23 cellular contexts compared by ENCODE assay signal in the genomic region with DNA sequence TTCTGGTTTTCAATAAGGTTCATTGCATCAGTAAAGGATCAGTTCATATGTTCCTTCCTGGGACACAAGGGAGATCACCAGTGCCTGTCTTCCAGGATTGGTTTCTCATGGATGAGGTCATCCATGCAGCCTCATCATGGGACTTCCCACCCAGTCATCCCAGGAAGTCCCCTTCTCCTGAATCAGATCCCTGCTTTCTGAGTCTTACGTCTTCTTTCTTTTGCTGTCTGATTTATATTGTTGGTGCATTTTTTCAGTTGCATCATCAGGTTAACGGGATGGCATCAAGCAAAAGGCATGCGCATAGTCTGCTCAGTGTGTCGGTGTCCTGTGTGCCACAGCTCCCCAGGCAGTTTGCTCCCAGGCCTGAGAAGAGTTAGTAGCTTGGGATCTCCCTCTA.
DNase-seq lines count a peak whose midpoint lies in the region; FAIRE-seq and TF ChIP-seq lines count a peak whose summit lies in the region.
"Had no signal": no experiment of that assay in that cellular context is flagged by ENCODE, and none has a peak within 500 bp of the region (broad histone marks: within the 10 kb centered on the region; RNA-seq: fewer than 3 reads in every experiment).

No MANE protein-coding gene starts in this region.

- H3F3A ChIP-seq in GM23248 (ENCODE audit: insufficient read depth): no peaks in the 10 kb centered on the region
- no peaks in the 10 kb centered on the region for H3F3A ChIP-seq in MM.1S (ENCODE audit: insufficient read depth, low read length)

- no peaks in the 10 kb centered on the region for H3K79me2 ChIP-seq in GM23248 (ENCODE audit: insufficient read depth)
- no peaks in the 10 kb centered on the region for H3K79me2 ChIP-seq in MM.1S (ENCODE audit: low read length)

- in situ Hi-C loops in ACHN (cut with HindIII; ENCODE audit: low pct_ligation_motif_present, low pct_unique_long_range_greater_than_20kb, low sequenced_read_pairs) (no loop called here), GM23248 (cut with MboI) (no loop called here), brain microvascular endothelial cell (cut with HindIII; ENCODE audit: low pct_ligation_motif_present, low sequenced_read_pairs) (no loop called here)

- no peak overlapping the region for H2BK15ac ChIP-seq in mesenchymal stem cell (ENCODE audit: low read depth, poor library complexity, severe bottlenecking)

- no peaks in the 10 kb centered on the region for H3K79me1 ChIP-seq in mesenchymal stem cell (replicated peaks; ENCODE audit: low read length, poor library complexity, severe bottlenecking)

- 30 to 31% methylated on average over 4 of the region's 4 CpGs for WGBS in GM23248 (ENCODE audit: low coverage in 1 of 2, low lambda C conversion rate in 2 of 2, missing lambda C conversion rate in 2 of 2), 2 experiments
- WGBS in mesenchymal stem cell: 68% methylated on average over 3 of the region's 4 CpGs

- H2AFZ ChIP-seq in GM23248 (no peak overlapping the region), mesenchymal stem cell (ENCODE audit: low read depth, low read length) (no peak overlapping the region), MM.1S (ENCODE audit: low read length) (no peak overlapping the region)

- H2AK5ac ChIP-seq in mesenchymal stem cell (ENCODE audit: low read length, severe bottlenecking): no peak overlapping the region

- H3K4me3 ChIP-seq in GM23248: no peak overlapping the region
- H3K4me3 ChIP-seq in brain microvascular endothelial cell (ENCODE audit: low read depth, low read length): no peak overlapping the region
- no peak overlapping the region for H3K4me3 ChIP-seq in mesenchymal stem cell (ENCODE audit: insufficient read depth in 1 of 2, low read depth in 1 of 2, low read length in 2 of 2)
- no peak overlapping the region for H3K4me3 ChIP-seq in MM.1S (ENCODE audit: low read length)
- H3K4me3 ChIP-seq: adrenal gland, cardiac muscle cell, suprapubic skin had no signal

- no peak overlapping the region for H2BK120ac ChIP-seq in mesenchymal stem cell (ENCODE audit: low read depth, low read length)

- no peak overlapping the region for H3K4me2 ChIP-seq in GM23248 (ENCODE audit: unreplicated experiment)
- H3K4me2 ChIP-seq in mesenchymal stem cell (ENCODE audit: low read length, poor library complexity, severe bottlenecking): no peak overlapping the region
- H3K4me2 ChIP-seq in MM.1S (ENCODE audit: low read depth, low read length): no peak overlapping the region

- no peak overlapping the region for H3K9ac ChIP-seq in GM23248
- H3K9ac ChIP-seq in mesenchymal stem cell (ENCODE audit: low read length): no peak overlapping the region
- H3K9ac ChIP-seq in MM.1S (ENCODE audit: low read length): no peak overlapping the region

- H3K23ac ChIP-seq in mesenchymal stem cell (ENCODE audit: low read length in 2 of 2): no peak overlapping the region

- H3K27me3 ChIP-seq in GM23248 (replicated peaks; ENCODE audit: insufficient read depth): no peaks in the 10 kb centered on the region
- H3K27me3 ChIP-seq in brain microvascular endothelial cell (replicated peaks): no peaks in the 10 kb centered on the region
- no peaks in the 10 kb centered on the region for H3K27me3 ChIP-seq in mesenchymal stem cell (ENCODE audit: control insufficient read depth in 1 of 2, insufficient read depth in 1 of 2, low read length in 2 of 2)
- H3K27me3 ChIP-seq in MM.1S (replicated peaks; ENCODE audit: insufficient read depth, low read length): no peaks in the 10 kb centered on the region
- H3K27me3 ChIP-seq: adrenal gland, cardiac muscle cell, suprapubic skin had no signal

- no peak overlapping the region for H3K4ac ChIP-seq in mesenchymal stem cell (ENCODE audit: low read depth in 1 of 2, low read length in 2 of 2)

- H3K14ac ChIP-seq in mesenchymal stem cell (ENCODE audit: low read length in 2 of 2): no peak overlapping the region

- H4K20me1 ChIP-seq in GM23248 (ENCODE audit: insufficient read depth): no peaks in the 10 kb centered on the region
- H4K20me1 ChIP-seq in MM.1S (ENCODE audit: insufficient read depth, low read length): no peaks in the 10 kb centered on the region

- H3K27ac ChIP-seq in GM23248 (no peak overlapping the region), brain microvascular endothelial cell (no peak overlapping the region), mesenchymal stem cell (ENCODE audit: low read length, poor library complexity, severe bottlenecking) (no peak overlapping the region), MM.1S (ENCODE audit: low read length) (no peak overlapping the region)
- H3K27ac ChIP-seq: adrenal gland, cardiac muscle cell, RWPE1, suprapubic skin had no signal

- no peak for TF ChIP-seq CTCF in brain microvascular endothelial cell (IDR thresholded peaks at IDR 0.05; ENCODE audit: low read depth, low read length, missing control alignments)
- no peak for TF ChIP-seq CTCF in MM.1S (IDR thresholded peaks at IDR 0.05; ENCODE audit: low read length)

- H2BK5ac ChIP-seq in mesenchymal stem cell (ENCODE audit: low read depth, low read length, poor library complexity, severe bottlenecking): no peak overlapping the region

- no peak overlapping the region for H3K18ac ChIP-seq in mesenchymal stem cell (ENCODE audit: low read depth in 1 of 2, low read length in 2 of 2)

- H3K9me2 ChIP-seq in GM23248 (ENCODE audit: insufficient read depth): 0 out of 2 replicates have a peak, but pooled peaks cover 4% of the 10 kb centered on the region
- no peaks in the 10 kb centered on the region for H3K9me2 ChIP-seq in MM.1S (replicated peaks; ENCODE audit: insufficient read depth, low read length)

- no peak for FAIRE-seq in GM19239 (lab: Jason Lieb, UNC)
- FAIRE-seq: urothelium cell line had no signal

- no peak overlapping the region for H4K91ac ChIP-seq in mesenchymal stem cell (ENCODE audit: low read length)

- H3K9me3 ChIP-seq in GM23248 (ENCODE audit: low read depth): no peaks in the 10 kb centered on the region
- peaks cover 22% of the 10 kb centered on the region for H3K9me3 ChIP-seq in mesenchymal stem cell (ENCODE audit: control insufficient read depth, low read length)
- no peaks in the 10 kb centered on the region for H3K9me3 ChIP-seq in MM.1S (replicated peaks; ENCODE audit: insufficient read depth, low read length)
- H3K9me3 ChIP-seq: adrenal gland had no signal

- H4K8ac ChIP-seq in mesenchymal stem cell (ENCODE audit: low read length): no peak overlapping the region

- no peaks in the 10 kb centered on the region for H3K36me3 ChIP-seq in GM23248 (ENCODE audit: low read depth)
- H3K36me3 ChIP-seq in brain microvascular endothelial cell (replicated peaks): no peaks in the 10 kb centered on the region
- no peaks in the 10 kb centered on the region for H3K36me3 ChIP-seq in mesenchymal stem cell (ENCODE audit: control insufficient read depth in 1 of 2, insufficient read depth in 2 of 2, low read depth in 1 of 2, low read length in 2 of 2)
- no peaks in the 10 kb centered on the region for H3K36me3 ChIP-seq in MM.1S (replicated peaks; ENCODE audit: insufficient read depth, low read length)
- H3K36me3 ChIP-seq: adrenal gland, cardiac muscle cell, suprapubic skin had no signal

- peak; percentile 28 for DNase-seq in ACHN
- peak; percentile 5 for DNase-seq in GM23248
- peak; percentile 55 for DNase-seq in brain microvascular endothelial cell
- peak; percentile 51 for DNase-seq in mesenchymal stem cell
- DNase-seq in NCI-H1105 (lab: John Stamatoyannopoulos, UW): no peak
- DNase-seq in hypothalamus (lab: John Stamatoyannopoulos, UW): no peak
- DNase-seq in MM.1S: no peak
- no peak for DNase-seq in GM19239 (ENCODE audit: insufficient read length, low spot score)
- DNase-seq: activated T-cell treated with anti-CD3 and anti-CD28 coated beads, Interleukin-2, amount 50 U/mL, for 4 hours; adrenal gland; cortex of kidney; endodermal cell; H7; left cardiac atrium; mammary epithelial cell; NCI-H1092; NCI-H1930; NCI-H69; stimulated activated CD4-positive, alpha-beta T cell treated with anti-CD3 and anti-CD28 coated beads, Interleukin-4, amount 100 ng/mL, for 1 hour had no signal

- no peaks in the 10 kb centered on the region for H3K4me1 ChIP-seq in GM23248 (ENCODE audit: insufficient read depth)
- H3K4me1 ChIP-seq in mesenchymal stem cell (ENCODE audit: control insufficient read depth, insufficient read depth, low read depth, low read length): no peaks in the 10 kb centered on the region
- no peaks in the 10 kb centered on the region for H3K4me1 ChIP-seq in MM.1S (ENCODE audit: low read length)
- H3K4me1 ChIP-seq: adrenal gland, suprapubic skin had no signal

- H2BK12ac ChIP-seq in mesenchymal stem cell (ENCODE audit: low read length in 2 of 2): no peak overlapping the region

Comparison
In these comparisons a context has a peak if more than half of its experiments do, and no peak if none do; other contexts are left out.
1. DNase-seq: peak in ACHN (single experiment), GM23248 (single experiment), brain microvascular endothelial cell (single experiment) and mesenchymal stem cell (single experiment); none in NCI-H1105 (single experiment), hypothalamus (0 of 51), MM.1S (single experiment) and GM19239 (single experiment).